Comparison of ENCODE assay signal across 18 cellular contexts in genomic region chr9:137431416-137431931, GRCh38. TPM values are rescaled to one million over a fixed set of nuclear protein-coding genes. Genes with fewer than 3 reads are reported as not detected.
DNase-seq lines count a peak whose midpoint lies in the region; ATAC-seq and TF ChIP-seq lines count a peak whose summit lies in the region.
"Had no signal": no experiment of that assay in that cellular context is flagged by ENCODE, and none has a peak within 500 bp of the region (broad histone marks: within the 10 kb centered on the region; RNA-seq: fewer than 3 reads in every experiment).

No MANE protein-coding gene starts in this region.

- H3K4me3 ChIP-seq in SU-DHL-6 (ENCODE audit: insufficient read depth, low read length, poor library complexity, severe bottlenecking) (no peak overlapping the region), neuronal stem cell (ENCODE audit: low read length in 2 of 2) (peak overlapping the region in 1 of 2 donors; percentile 16), aorta (ENCODE audit: low read length in 2 of 2) (no peak overlapping the region), foreskin fibroblast (ENCODE audit: low read depth in 1 of 2, low read length in 2 of 2) (no peak overlapping the region)
- H3K4me3 ChIP-seq: A549 had no signal

- H2AFZ ChIP-seq in SU-DHL-6 (ENCODE audit: low read depth, low read length, severe bottlenecking) (no peak overlapping the region), neuronal stem cell (ENCODE audit: low read length) (no peak overlapping the region)

- H3K27ac ChIP-seq in SU-DHL-6 (ENCODE audit: low read depth, low read length) (peak overlapping the region; percentile 82), neuronal stem cell (replicated peaks; ENCODE audit: low read length) (no peak overlapping the region), aorta (ENCODE audit: low read depth in 1 of 2, low read length in 2 of 2) (no peak overlapping the region)
- H3K27ac ChIP-seq: A549, KMS-11 had no signal

- H3K9me2 ChIP-seq in SU-DHL-6 (replicated peaks; ENCODE audit: insufficient read depth, low read length) = no peaks in the 10 kb centered on the region

- ATAC-seq in left cardiac atrium (no peak), Right ventricle myocardium inferior (no peak), aorta (ENCODE audit: low FRiP score) (no peak)
- ATAC-seq: A549 had no signal

- peak overlapping the region; percentile 85 for H3K18ac ChIP-seq in neuronal stem cell (ENCODE audit: low read length)

- H4K20me1 ChIP-seq in SU-DHL-6 (ENCODE audit: low read depth, low read length) = no peaks in the 10 kb centered on the region

- H2BK120ac ChIP-seq in neuronal stem cell (ENCODE audit: low read depth, low read length) = peak overlapping the region; percentile 8

- peak overlapping the region; percentile 49 for H2BK15ac ChIP-seq in neuronal stem cell (ENCODE audit: low read length)

- H4K8ac ChIP-seq in neuronal stem cell (ENCODE audit: low read depth, low read length) = no peak overlapping the region

- no peak overlapping the region for H3K9ac ChIP-seq in SU-DHL-6 (ENCODE audit: low read length)
- peak overlapping the region; percentile 12 for H3K9ac ChIP-seq in neuronal stem cell (ENCODE audit: low read depth, low read length, poor library complexity)
- H3K9ac ChIP-seq: KMS-11 had no signal

- peak overlapping the region; percentile 63 for H2AK5ac ChIP-seq in neuronal stem cell (ENCODE audit: low read depth, low read length)

- H3K4me1 ChIP-seq in neuronal stem cell (ENCODE audit: control insufficient read depth in 2 of 2, insufficient read depth in 1 of 2, low read depth in 1 of 2, low read length in 2 of 2) (no peaks in the 10 kb centered on the region), aorta (ENCODE audit: control insufficient read depth in 1 of 2, insufficient read depth in 2 of 2, low read length in 2 of 2) (no peaks in the 10 kb centered on the region)

- peak overlapping the region; percentile 84 for H2BK12ac ChIP-seq in neuronal stem cell (ENCODE audit: low read length)

- H3K14ac ChIP-seq in neuronal stem cell (ENCODE audit: low read length) = no peak overlapping the region

- H3K27me3 ChIP-seq in SU-DHL-6 (ENCODE audit: low read length) (no peaks in the 10 kb centered on the region), neuronal stem cell (ENCODE audit: control insufficient read depth in 3 of 3, insufficient read depth in 3 of 3, low read depth in 1 of 3, low read length in 3 of 3) (peaks cover 0 to 4% (median 0%) of the 10 kb centered on the region in 3 experiments), aorta (ENCODE audit: control insufficient read depth in 1 of 2, insufficient read depth in 2 of 2, low read length in 1 of 2) (no peaks in the 10 kb centered on the region)

- H3K36me3 ChIP-seq in SU-DHL-6 (ENCODE audit: low read length) (no peaks in the 10 kb centered on the region), neuronal stem cell (replicated peaks in 1 of 2; ENCODE audit: control insufficient read depth in 2 of 2, insufficient read depth in 2 of 2, low read length in 2 of 2) (no peaks in the 10 kb centered on the region), aorta (ENCODE audit: control insufficient read depth in 1 of 2, insufficient read depth in 2 of 2, low read length in 1 of 2) (no peaks in the 10 kb centered on the region)

- H4K91ac ChIP-seq in neuronal stem cell (ENCODE audit: low read depth, low read length, poor library complexity) = no peak overlapping the region

- H3F3A ChIP-seq in SU-DHL-6 (ENCODE audit: insufficient read depth) = peaks cover 20% of the 10 kb centered on the region

- peak overlapping the region; percentile 75 for H2BK5ac ChIP-seq in neuronal stem cell (ENCODE audit: low read length)

- intact Hi-C loops in left cardiac atrium (cut with DNase I) = no loop called here
- intact Hi-C loops in Right ventricle myocardium inferior (cut with DNase I) = no loop called here
- intact Hi-C loops in aorta (cut with DNase I) = no loop called here

- H3K23ac ChIP-seq in neuronal stem cell (ENCODE audit: low read depth, low read length, poor library complexity) = peak overlapping the region; percentile 55

- DNase-seq in left cardiac atrium (peak; percentile 17), Right ventricle myocardium inferior (ENCODE audit: missing footprints) (no peak), neuronal stem cell (ENCODE audit: low spot score) (no peak), aorta (peak; percentile 40 to 68), foreskin fibroblast (no peak), SHP77 (lab: John Stamatoyannopoulos, UW) (no peak), NOMO-1 (lab: John Stamatoyannopoulos, UW; ENCODE audit: unreplicated experiment in 2 of 2) (no peak)
- DNase-seq: CD4-positive, CD25-positive, alpha-beta regulatory T cell; DMS79; NCI-H1048; NCI-H146; NCI-H2081 treated with DMSO at 0.1 percent for 48 hours; NCI-H510A; NCI-H774 had no signal

- TF ChIP-seq CTCF in SU-DHL-6 (IDR thresholded peaks at IDR 0.05; ENCODE audit: insufficient read depth, low read length, poor library complexity, severe bottlenecking) (no peak), foreskin fibroblast (IDR thresholded peaks at IDR 0.05; ENCODE audit: low read depth, low read length) (no peak)

- H3K9me3 ChIP-seq in SU-DHL-6 (ENCODE audit: insufficient read depth, low read length) = no peaks in the 10 kb centered on the region
- no peaks in the 10 kb centered on the region for H3K9me3 ChIP-seq in neuronal stem cell (replicated peaks in 1 of 2; ENCODE audit: control insufficient read depth in 2 of 2, insufficient read depth in 1 of 2, low read depth in 1 of 2, low read length in 2 of 2)
- H3K9me3 ChIP-seq in aorta (ENCODE audit: control insufficient read depth, low read length) = no peaks in the 10 kb centered on the region
- H3K9me3 ChIP-seq: A549 had no signal

- no peaks in the 10 kb centered on the region for H3K79me2 ChIP-seq in SU-DHL-6 (ENCODE audit: insufficient read depth, low read length)

- H3K79me1 ChIP-seq in neuronal stem cell (ENCODE audit: low read depth, low read length) = peaks cover 4% of the 10 kb centered on the region

- H3K4ac ChIP-seq in neuronal stem cell (ENCODE audit: low read length) = no peak overlapping the region

- H3K4me2 ChIP-seq in SU-DHL-6 (ENCODE audit: low read depth, low read length, poor library complexity, severe bottlenecking) (no peak overlapping the region), neuronal stem cell (ENCODE audit: insufficient read depth, low read length, poor library complexity, severe bottlenecking) (no peak overlapping the region)
- H3K4me2 ChIP-seq: A549, KMS-11 had no signal

- no CpG with 5 or more reads among the region's 21 CpGs for WGBS in neuronal stem cell (ENCODE audit: extremely low coverage in 2 of 2, insufficient read length in 2 of 2, insufficient replicate concordance in 1 of 2), 2 donors
- WGBS in aorta, 2 donors = 89 to 91% methylated on average over 21 of the region's 21 CpGs

RNA-seq across cellular contexts. Expression of gene NOXA1, which starts 8.3 kb away (rescaled TPM):
- total RNA-seq in left cardiac atrium = 1 to 10 TPM; 2.5 to 5.3 TPM
- total RNA-seq in Right ventricle myocardium inferior = 2.2 TPM
- 0.61 TPM for polyA plus RNA-seq in neuronal stem cell (2013, experiment 1 of 2)
- 0.64 TPM for polyA plus RNA-seq in neuronal stem cell (2013, experiment 2 of 2)
- total RNA-seq in aorta = 1 to 10 TPM; 4.1 to 8.5 TPM
- 10 to 100 TPM in 1 of 2 donors, 1 to 10 TPM in 1; 2.9 to 12.6 TPM for polyA plus RNA-seq in aorta

RNA-seq across cellular contexts. Expression of gene EXD3, which starts 8.5 kb away (rescaled TPM):
- total RNA-seq in left cardiac atrium = 10 to 100 TPM in 1 of 2 donors, 1 to 10 TPM in 1; 8.0 to 11.7 TPM
- total RNA-seq in Right ventricle myocardium inferior = 6.8 TPM
- 21.1 TPM for polyA plus RNA-seq in neuronal stem cell (2013, experiment 1 of 2)
- 19.9 TPM for polyA plus RNA-seq in neuronal stem cell (2013, experiment 2 of 2)
- 10 to 100 TPM; 21.9 to 38.2 TPM for total RNA-seq in aorta
- polyA plus RNA-seq in aorta = 10 to 100 TPM; 15.9 to 96.8 TPM

RNA-seq across cellular contexts. Expression of gene ENTPD8, which starts 9.7 kb away (rescaled TPM):
- not detected for total RNA-seq in left cardiac atrium
- total RNA-seq in Right ventricle myocardium inferior = not detected
- 0.03 TPM for polyA plus RNA-seq in neuronal stem cell (2013, experiment 1 of 2)
- polyA plus RNA-seq in neuronal stem cell (2013, experiment 2 of 2) = 0.04 TPM
- total RNA-seq in aorta = not detected
- 1 to 10 TPM in 1 of 2 donors, not detected in 1; 3.1 TPM for polyA plus RNA-seq in aorta
- total RNA-seq: CD4-positive, CD25-positive, alpha-beta regulatory T cell; MCF 10A had no signal
- polyA plus RNA-seq: CD4-positive, CD25-positive, alpha-beta regulatory T cell had no signal

RNA-seq across cellular contexts. Expression of gene NSMF, which starts 27.7 kb away (rescaled TPM):
- total RNA-seq in left cardiac atrium = 10 to 100 TPM; 20.5 to 25.1 TPM
- total RNA-seq in Right ventricle myocardium inferior = 11.5 TPM
- polyA plus RNA-seq in neuronal stem cell (2013, experiment 1 of 2) = 46.8 TPM
- polyA plus RNA-seq in neuronal stem cell (2013, experiment 2 of 2) = 45.0 TPM
- 10 to 100 TPM; 76.8 to 78.2 TPM for total RNA-seq in aorta
- polyA plus RNA-seq in aorta = 100 to 1,000 TPM in 1 of 2 donors, 10 to 100 TPM in 1; 75.5 to 154 TPM

Comparison
In these comparisons a context has a peak if more than half of its experiments do, and no peak if none do; other contexts are left out.
1. DNase-seq: peak in left cardiac atrium (single experiment) and aorta (2 of 2); none in Right ventricle myocardium inferior (single experiment), neuronal stem cell (single experiment), foreskin fibroblast (0 of 2), SHP77 (0 of 2) and NOMO-1 (0 of 2).